ENCODE assay signal across 14 cellular contexts in genomic region chr4:62119195-62119594, GRCh38.
A peak's percentile ranks its signal among the peaks of the same experiment; 100 is the strongest.
DNase-seq lines count a peak whose midpoint lies in the region; FAIRE-seq and TF ChIP-seq lines count a peak whose summit lies in the region.
"Had no signal": no experiment of that assay in that cellular context is flagged by ENCODE, and none has a peak within 500 bp of the region (broad histone marks: within the 10 kb centered on the region; RNA-seq: fewer than 3 reads in every experiment).

No MANE protein-coding gene starts in this region.

- H3F3A ChIP-seq in SK-N-SH (replicated peaks; ENCODE audit: insufficient read depth), result no peaks in the 10 kb centered on the region

- no peaks in the 10 kb centered on the region for H3K9me2 ChIP-seq in SK-N-SH

- H3K4me3 Mint-ChIP-seq in mesothelial cell of epicardium, result no peak overlapping the region
- no peak overlapping the region for H3K4me3 Mint-ChIP-seq in T-helper 2 cell treated with Interferon-gamma antibody and Interleukin-4, amounts not matched to agents 5 μg/mL and 100 μg/mL, for 36 hours
- H3K4me3 Mint-ChIP-seq: CD4-positive, alpha-beta memory T cell had no signal

- CTCF ChIA-PET in SK-N-SH (lab: Yijun Ruan, JAX), result no interaction called here

- POLR2A ChIA-PET in SK-N-SH (lab: Yijun Ruan, JAX), result no interaction called here

- no peaks in the 10 kb centered on the region for H3K9me3 ChIP-seq in SK-N-SH
- H3K9me3 ChIP-seq: BE2C had no signal

- peak overlapping the region; percentile 41 to 79; a peak in 3 of 4 replicates for H3K27ac ChIP-seq in SK-N-SH (ENCODE audit: low read depth in 2 of 2, low read length in 1 of 2)
- H3K27ac ChIP-seq: C4-2B, GM23248 had no signal

- H3K4me1 ChIP-seq in SK-N-SH (ENCODE audit: control insufficient read depth in 1 of 2, insufficient read depth in 2 of 2, low read depth in 1 of 2, low read length in 1 of 2), result peaks cover 0 to 8% of the 10 kb centered on the region in 2 experiments; a peak in 2 of 4 replicates

- H3K4me2 ChIP-seq in SK-N-SH, result no peak overlapping the region

- peaks cover 18% of the 10 kb centered on the region for H3K4me1 Mint-ChIP-seq in mesothelial cell of epicardium
- no peaks in the 10 kb centered on the region for H3K4me1 Mint-ChIP-seq in T-helper 2 cell treated with Interferon-gamma antibody and Interleukin-4, amounts not matched to agents 5 μg/mL and 100 μg/mL, for 36 hours (ENCODE audit: low read depth)
- H3K4me1 Mint-ChIP-seq: CD4-positive, alpha-beta memory T cell had no signal

- H3K9me3 Mint-ChIP-seq in mesothelial cell of epicardium, result no peaks in the 10 kb centered on the region
- H3K9me3 Mint-ChIP-seq in T-helper 2 cell treated with Interferon-gamma antibody and Interleukin-4, amounts not matched to agents 5 μg/mL and 100 μg/mL, for 36 hours, result peaks cover 15% of the 10 kb centered on the region

- peak; percentile 86 to 90 for TF ChIP-seq EP300 in SK-N-SH (IDR thresholded peaks at IDR 0.05; ENCODE audit: borderline replicate concordance in 1 of 2, low read depth in 1 of 2, low read length in 1 of 2)

- H4K20me1 ChIP-seq in SK-N-SH (ENCODE audit: insufficient read depth), result no peaks in the 10 kb centered on the region

- TF ChIP-seq CTCF in D721Med (IDR thresholded peaks at IDR 0.05; ENCODE audit: insufficient read depth, missing control alignments) (no peak), SK-N-SH (IDR thresholded peaks at IDR 0.05) (no peak), mesothelial cell of epicardium (IDR thresholded peaks at IDR 0.05; ENCODE audit: unreplicated experiment) (no peak)

- no peaks in the 10 kb centered on the region for H3K27me3 Mint-ChIP-seq in mesothelial cell of epicardium (ENCODE audit: low read depth)
- no peaks in the 10 kb centered on the region for H3K27me3 Mint-ChIP-seq in T-helper 2 cell treated with Interferon-gamma antibody and Interleukin-4, amounts not matched to agents 5 μg/mL and 100 μg/mL, for 36 hours (ENCODE audit: low read depth)
- H3K27me3 Mint-ChIP-seq: CD4-positive, alpha-beta memory T cell had no signal

- no peak overlapping the region for H2AFZ ChIP-seq in SK-N-SH (ENCODE audit: low read depth)
- H2AFZ ChIP-seq: GM23248 had no signal

- H3K27ac Mint-ChIP-seq in mesothelial cell of epicardium, result peak overlapping the region; percentile 87
- H3K27ac Mint-ChIP-seq in T-helper 2 cell treated with Interferon-gamma antibody and Interleukin-4, amounts not matched to agents 5 μg/mL and 100 μg/mL, for 36 hours, result no peak overlapping the region
- H3K27ac Mint-ChIP-seq: CD4-positive, alpha-beta memory T cell had no signal

- no peaks in the 10 kb centered on the region for H3K36me3 ChIP-seq in SK-N-SH (replicated peaks in 1 of 2; ENCODE audit: control insufficient read depth in 1 of 2, insufficient read depth in 2 of 2, low read length in 1 of 2)
- H3K36me3 ChIP-seq: BE2C had no signal

- peak; percentile 29; the same call in 1 of the 2 replicates for TF ChIP-seq RAD21 in SK-N-SH (IDR thresholded peaks at IDR 0.05; ENCODE audit: low read length)

- no peak overlapping the region for H3K9ac ChIP-seq in SK-N-SH
- H3K9ac ChIP-seq: GM23248 had no signal

- no peaks in the 10 kb centered on the region for H3K79me2 ChIP-seq in SK-N-SH (ENCODE audit: insufficient read depth)

- DNase-seq in D721Med (ENCODE audit: insufficient read length, low spot score), result no peak
- DNase-seq in HS-5 (ENCODE audit: low read depth), result peak; percentile 8
- DNase-seq in SK-N-SH, result peak; percentile 59
- no peak for DNase-seq in mesothelial cell of epicardium (ENCODE audit: low spot score in 2 of 2, unreplicated experiment in 2 of 2)
- no peak for DNase-seq in T-helper 2 cell treated with Interferon-gamma antibody and Interleukin-4, amounts not matched to agents 5 μg/mL and 100 μg/mL, for 36 hours (ENCODE audit: low spot score)
- no peak for DNase-seq in frontal cortex (ENCODE audit: low spot score in 2 of 2)
- DNase-seq in NCI-H774 (lab: John Stamatoyannopoulos, UW), result no peak
- DNase-seq: BE2C; CD4-positive, alpha-beta memory T cell; DMS53; GF-D8; GM23248 had no signal

- H3K27me3 ChIP-seq in SK-N-SH (ENCODE audit: insufficient read depth), result no peaks in the 10 kb centered on the region
- H3K27me3 ChIP-seq: BE2C had no signal

- no peak overlapping the region for H3K4me3 ChIP-seq in SK-N-SH (ENCODE audit: low read depth in 2 of 2, low read length in 1 of 2)
- H3K4me3 ChIP-seq: GM23248 had no signal

- FAIRE-seq in D721Med (lab: Jason Lieb, UNC), result peak; percentile 6
- FAIRE-seq in frontal cortex (lab: Jason Lieb, UNC), result no peak
- FAIRE-seq: H54 had no signal

- no peaks in the 10 kb centered on the region for H3K36me3 Mint-ChIP-seq in mesothelial cell of epicardium
- no peaks in the 10 kb centered on the region for H3K36me3 Mint-ChIP-seq in T-helper 2 cell treated with Interferon-gamma antibody and Interleukin-4, amounts not matched to agents 5 μg/mL and 100 μg/mL, for 36 hours (ENCODE audit: low read depth)
- H3K36me3 Mint-ChIP-seq: CD4-positive, alpha-beta memory T cell had no signal

TF ChIP-seq in SK-N-SH, 30 proteins besides CTCF, POLR2A, EP300 and RAD21 (continues in another document):
- TF ChIP-seq TAF1 (IDR thresholded peaks at IDR 0.05; ENCODE audit: borderline replicate concordance, low read depth, low read length) (no peak), USF2 (IDR thresholded peaks at IDR 0.05; ENCODE audit: borderline replicate concordance, low read depth, low read length) (no peak), PBX3 (IDR thresholded peaks at IDR 0.05) (peak; percentile 90), EZH2phosphoT487 (IDR thresholded peaks at IDR 0.05; ENCODE audit: borderline replicate concordance, low read depth) (no peak), SMC3 (IDR thresholded peaks at IDR 0.05; ENCODE audit: low read depth, low read length) (no peak), RXRA (IDR thresholded peaks at IDR 0.05; ENCODE audit: borderline replicate concordance, low read depth) (peak; percentile 40; the same call in 1 of the 2 replicates), JUND (IDR thresholded peaks at IDR 0.05) (peak; percentile 75), FOSL2 (IDR thresholded peaks at IDR 0.05; ENCODE audit: borderline replicate concordance, low read depth) (peak; percentile 41; the same call in 1 of the 2 replicates), NRF1 (IDR thresholded peaks at IDR 0.05; ENCODE audit: low read depth, low read length) (no peak), GABPA (IDR thresholded peaks at IDR 0.05; ENCODE audit: low read depth) (no peak), GATA2 (CRISPR knock-in tag; IDR thresholded peaks at IDR 0.05) (peak; percentile 42; the same call in 1 of the 2 replicates), MAX (IDR thresholded peaks at IDR 0.05; ENCODE audit: low read depth) (0 out of 2 replicates have a peak, but pooled peaks have one; percentile 30), RCOR1 (IDR thresholded peaks at IDR 0.05; ENCODE audit: low read length) (peak; percentile 85), POLR2AphosphoS5 (IDR thresholded peaks at IDR 0.05; ENCODE audit: low read depth, low read length) (peak; percentile 78), IRF3 (IDR thresholded peaks at IDR 0.05; ENCODE audit: low read depth, low read length) (no peak), TEAD4 (IDR thresholded peaks at IDR 0.05; ENCODE audit: borderline replicate concordance, insufficient read depth) (peak; percentile 90), MEF2A (IDR thresholded peaks at IDR 0.05; ENCODE audit: borderline replicate concordance, low read depth) (peak; percentile 43; the same call in 1 of the 2 replicates)

Comparison
In these comparisons a context has a peak if more than half of its experiments do, and no peak if none do; other contexts are left out.
1. DNase-seq: peak in HS-5 (single experiment) and SK-N-SH (single experiment); none in D721Med (single experiment), mesothelial cell of epicardium (0 of 2), T-helper 2 cell treated with Interferon-gamma antibody and Interleukin-4, amounts not matched to agents 5 μg/mL and 100 μg/mL, for 36 hours (single experiment), frontal cortex (0 of 2) and NCI-H774 (single experiment).